11 cellular contexts compared by ENCODE assay signal in the genomic region with DNA sequence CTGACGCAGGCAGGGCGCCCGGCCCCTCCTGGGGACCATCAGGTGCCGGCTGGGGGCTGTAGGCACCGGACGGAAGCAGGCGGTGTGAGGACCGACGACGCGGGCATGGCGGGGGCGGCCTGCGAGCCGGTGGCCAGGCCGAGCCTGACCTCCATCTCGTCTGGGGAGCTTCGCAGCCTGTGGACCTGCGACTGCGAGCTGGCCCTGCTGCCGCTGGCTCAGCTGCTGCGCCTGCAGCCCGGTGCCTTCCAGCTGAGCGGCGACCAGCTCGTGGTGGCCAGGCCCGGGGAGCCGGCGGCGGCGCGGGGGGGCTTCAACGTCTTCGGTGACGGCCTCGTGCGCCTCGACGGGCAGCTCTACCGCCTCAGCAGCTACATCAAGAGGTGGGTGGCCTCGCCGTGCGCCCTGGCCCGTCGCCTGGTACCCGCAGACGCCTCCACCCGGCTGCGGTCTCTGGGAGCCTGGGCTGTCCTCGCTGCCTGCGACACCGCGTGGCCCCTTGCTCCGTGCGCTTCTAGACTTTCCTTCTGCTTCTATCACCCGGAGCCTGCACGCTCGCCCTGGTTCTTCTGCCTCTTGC. TPM values are rescaled to one million over a fixed set of nuclear protein-coding genes. Genes with fewer than 3 reads are reported as not detected.
DNase-seq lines count a peak whose midpoint lies in the region; ATAC-seq and TF ChIP-seq lines count a peak whose summit lies in the region.
"Had no signal": no experiment of that assay in that cellular context is flagged by ENCODE, and none has a peak within 500 bp of the region (broad histone marks: within the 10 kb centered on the region; RNA-seq: fewer than 3 reads in every experiment).

No MANE protein-coding gene starts in this region.

- H3K4me2 ChIP-seq in skeletal muscle satellite cell (ENCODE audit: low read length), result peak overlapping the region; percentile 79

- no peak overlapping the region for H3K27ac Mint-ChIP-seq in stimulated activated memory B cell treated with anti-CD40 and anti-IgM and Interleukin-4, amounts not matched to agents 10 μg/mL and 1 μg/mL and 100 μg/mL, for 72 hours

- ATAC-seq in stimulated activated memory B cell treated with anti-CD40 and anti-IgM and Interleukin-4, amounts not matched to agents 10 μg/mL and 1 μg/mL and 100 μg/mL, for 72 hours, result no peak
- no peak for ATAC-seq in HG02884 (IDR thresholded peaks at IDR 0.05; ENCODE audit: unreplicated experiment)

- H3K4me3 ChIP-seq in HUES6 (ENCODE audit: low read depth, low read length) (peak overlapping the region; percentile 60), kidney epithelial cell (ENCODE audit: low read depth, low read length) (peak overlapping the region; percentile 28), skeletal muscle satellite cell (ENCODE audit: low read length) (peak overlapping the region; percentile 61)

- TF ChIP-seq CTCF in kidney epithelial cell (IDR thresholded peaks at IDR 0.05; ENCODE audit: insufficient read depth, low read length, poor library complexity, severe bottlenecking), result no peak

- H3K27me3 Mint-ChIP-seq in stimulated activated memory B cell treated with anti-CD40 and anti-IgM and Interleukin-4, amounts not matched to agents 10 μg/mL and 1 μg/mL and 100 μg/mL, for 72 hours, result peaks cover 54% of the 10 kb centered on the region

- H3K36me3 Mint-ChIP-seq in stimulated activated memory B cell treated with anti-CD40 and anti-IgM and Interleukin-4, amounts not matched to agents 10 μg/mL and 1 μg/mL and 100 μg/mL, for 72 hours, result no peaks in the 10 kb centered on the region

- peaks cover 52% of the 10 kb centered on the region for H3K27me3 ChIP-seq in HUES6 (ENCODE audit: control insufficient read depth, insufficient read depth, low read length)
- peaks cover 14% of the 10 kb centered on the region for H3K27me3 ChIP-seq in kidney epithelial cell (ENCODE audit: control insufficient read depth, insufficient read depth, low read length)
- H3K27me3 ChIP-seq in skeletal muscle satellite cell (ENCODE audit: control insufficient read depth, insufficient read depth, low read length), result peaks cover 7% of the 10 kb centered on the region

- H3K4me1 ChIP-seq in HUES6 (ENCODE audit: control insufficient read depth, insufficient read depth, low read length), result peaks cover 6% of the 10 kb centered on the region; the same call in 1 of the 2 replicates
- H3K4me1 ChIP-seq in skeletal muscle satellite cell (ENCODE audit: control insufficient read depth, insufficient read depth, low read length), result peaks cover 39% of the 10 kb centered on the region

- H3K9ac ChIP-seq in HUES6 (ENCODE audit: low read length) (peak overlapping the region; percentile 10), skeletal muscle satellite cell (ENCODE audit: low read depth, low read length) (peak overlapping the region; percentile 57)

- DNase-seq in dermis microvascular lymphatic vessel endothelial cell (ENCODE audit: low read depth in 2 of 2) (peak; percentile 18 to 32), kidney epithelial cell (ENCODE audit: low read depth) (no peak), HT-29 (ENCODE audit: low spot score) (no peak), cortex of kidney (lab: John Stamatoyannopoulos, UW) (no peak)
- DNase-seq: NCI-H774 had no signal

- peaks cover 18% of the 10 kb centered on the region for H3K4me1 Mint-ChIP-seq in stimulated activated memory B cell treated with anti-CD40 and anti-IgM and Interleukin-4, amounts not matched to agents 10 μg/mL and 1 μg/mL and 100 μg/mL, for 72 hours

- no peaks in the 10 kb centered on the region for H3K36me3 ChIP-seq in HUES6 (ENCODE audit: control insufficient read depth, insufficient read depth, low read length)
- no peaks in the 10 kb centered on the region for H3K36me3 ChIP-seq in kidney epithelial cell (ENCODE audit: control insufficient read depth, insufficient read depth, low read length)
- no peaks in the 10 kb centered on the region for H3K36me3 ChIP-seq in skeletal muscle satellite cell (ENCODE audit: insufficient read depth, low read length)

- H3K9me3 ChIP-seq in HUES6 (ENCODE audit: control insufficient read depth, insufficient read depth, low read depth, low read length) (no peaks in the 10 kb centered on the region), skeletal muscle satellite cell (replicated peaks; ENCODE audit: low read length) (no peaks in the 10 kb centered on the region)

- no peak overlapping the region for H3K4me3 Mint-ChIP-seq in stimulated activated memory B cell treated with anti-CD40 and anti-IgM and Interleukin-4, amounts not matched to agents 10 μg/mL and 1 μg/mL and 100 μg/mL, for 72 hours

- H3K9me3 Mint-ChIP-seq in stimulated activated memory B cell treated with anti-CD40 and anti-IgM and Interleukin-4, amounts not matched to agents 10 μg/mL and 1 μg/mL and 100 μg/mL, for 72 hours, result no peaks in the 10 kb centered on the region

- H3K27ac ChIP-seq in HUES6 (ENCODE audit: low read depth, low read length), result no peak overlapping the region
- H3K27ac ChIP-seq: VCaP had no signal

RNA-seq across cellular contexts. Expression of gene MEDAG, which starts 0.4 kb away (rescaled TPM):
- 28.0 and 110 TPM in 2 replicates for total RNA-seq in dermis microvascular lymphatic vessel endothelial cell
- 3.2 and 4.7 TPM in 2 replicates for total RNA-seq in kidney epithelial cell
- 4.8 and 30.8 TPM in 2 replicates for total RNA-seq in skeletal muscle satellite cell (2012; rRNA removed)
- not detected in 2 replicates for total RNA-seq in HT-29 (2014; rRNA removed; shearing (Covaris generic))
- total RNA-seq: G401 had no signal

RNA-seq across cellular contexts. Expression of gene TEX26, which starts 26.0 kb away (rescaled TPM):
- total RNA-seq in dermis microvascular lymphatic vessel endothelial cell (not detected in 2 replicates), kidney epithelial cell (not detected in 2 replicates)
- total RNA-seq in skeletal muscle satellite cell (2012; rRNA removed), result not detected in 2 replicates
- total RNA-seq in HT-29 (2014; rRNA removed; shearing (Covaris generic)), result not detected in 2 replicates
- total RNA-seq: G401 had no signal

Comparison
In these comparisons a context has a peak if more than half of its experiments do, and no peak if none do; other contexts are left out.
1. DNase-seq: peak in dermis microvascular lymphatic vessel endothelial cell (2 of 2); none in kidney epithelial cell (single experiment), HT-29 (single experiment) and cortex of kidney (single experiment).
2. Peak in every context shown above with its lines, with median percentiles within 50 percentile points of each other: H3K4me3 ChIP-seq.